ENCODE assay signal across 23 cellular contexts in the genomic region with DNA sequence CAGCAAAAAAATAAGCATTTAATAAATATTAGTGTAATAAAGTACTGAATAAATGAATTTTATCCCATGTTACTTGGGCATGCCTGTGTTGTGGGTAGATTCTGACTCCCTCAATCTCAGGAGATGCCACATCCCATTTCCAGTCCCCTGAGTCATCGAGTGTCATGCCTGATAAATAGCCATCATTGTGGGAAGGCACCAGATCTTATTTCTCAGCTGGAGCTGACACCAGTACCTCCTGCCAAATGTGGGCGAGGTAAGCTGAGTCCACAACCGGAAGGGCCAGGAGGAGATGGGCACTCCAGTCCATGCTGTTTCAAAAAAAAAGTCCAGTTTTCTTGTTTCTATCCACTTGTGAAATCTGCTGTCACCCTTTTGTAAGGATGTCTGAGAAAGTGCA.
"Had no signal": no experiment of that assay in that cellular context is flagged by ENCODE, and none has a peak within 500 bp of the region (broad histone marks: within the 10 kb centered on the region; RNA-seq: fewer than 3 reads in every experiment).

No MANE protein-coding gene starts in this region.

- H3K4me3 ChIP-seq: dorsolateral prefrontal cortex, heart left ventricle, left ventricle myocardium inferior, thyroid gland had no signal

- DNase-seq: activated CD4-positive, alpha-beta T cell treated with anti-CD3 and anti-CD28 coated beads for 1 hour; activated CD8-positive, alpha-beta memory T cell treated with anti-CD3 and anti-CD28 coated beads for 24 hours; activated CD8-positive, alpha-beta memory T cell treated with anti-CD3 and anti-CD28 coated beads, Interleukin-2, amount 50 U/mL, for 48 hours; activated effector memory CD4-positive, alpha-beta T cell treated with Interleukin-2 at 50 U/mL for 16 hours; activated naive CD4-positive, alpha-beta T cell treated with anti-CD3 and anti-CD28 coated beads, Interleukin-2, amount 10 ng/mL, durations not matched to agents 7 days and 5 days; activated naive CD8-positive, alpha-beta T cell treated with anti-CD3 and anti-CD28 coated beads, Interleukin-2, amount 50 U/mL, for 24 hours; activated T-cell treated with anti-CD3 and anti-CD28 coated beads, Interleukin-2, amount 50 U/mL, for 48 hours; anterior cingulate cortex; brain microvascular endothelial cell; central memory CD4-positive, alpha-beta T cell; dorsolateral prefrontal cortex; foreskin melanocyte; heart left ventricle; left ventricle myocardium inferior; mesenchymal stem cell; natural killer cell; stimulated activated naive B cell treated with anti-CD40 and anti-IgM and Interleukin-4, amounts not matched to agents 10 μg/mL and 1 μg/mL and 100 μg/mL, for 72 hours; T-helper 2 cell; thyroid gland; WERI-Rb-1 had no signal

- H3K36me3 ChIP-seq: brain microvascular endothelial cell, heart left ventricle, neutrophil, thyroid gland, WERI-Rb-1 had no signal

- H3K4me1 ChIP-seq: heart left ventricle, left ventricle myocardium inferior, parathyroid adenoma, thyroid gland had no signal

- ATAC-seq: activated naive CD8-positive, alpha-beta T cell treated with anti-CD3 and anti-CD28 coated beads, Interleukin-2, amount 50 U/mL, for 24 hours; heart left ventricle; natural killer cell; sciatic nerve; stimulated activated naive B cell treated with anti-CD40 and anti-IgM and Interleukin-4, amounts not matched to agents 10 μg/mL and 1 μg/mL and 100 μg/mL, for 72 hours had no signal

- H3K27me3 ChIP-seq: brain microvascular endothelial cell, thyroid gland had no signal

- H3K9me3 ChIP-seq: neutrophil, thyroid gland had no signal
